28 cellular contexts compared by ENCODE assay signal in genomic region chr3:123457841-123458240, GRCh38. TPM values are rescaled to one million over a fixed set of nuclear protein-coding genes. Genes with fewer than 3 reads are reported as not detected.
"Had no signal": no experiment of that assay in that cellular context is flagged by ENCODE, and none has a peak within 500 bp of the region (broad histone marks: within the 10 kb centered on the region; RNA-seq: fewer than 3 reads in every experiment).

No MANE protein-coding gene starts in this region.

- H3K4me3 ChIP-seq: ascending aorta, body of pancreas, SJSA1 had no signal

- H3K27ac Mint-ChIP-seq: activated CD8-positive, alpha-beta T cell treated with anti-CD3 and anti-CD28 coated beads, Interleukin-2, amount 10 ng/mL, durations not matched to agents 7 days and 5 days; T-helper 1 cell treated with Interleukin-12 subunit alpha and Interleukin-12 subunit beta and Interleukin-4 antibody, amounts not matched to agents 30 μg/mL and 1 μg/mL, for 36 hours had no signal

- H3K36me3 ChIP-seq: ascending aorta, SJSA1 had no signal

- DNase-seq: activated CD4-positive, alpha-beta T cell treated with anti-CD3 and anti-CD28 coated beads for 48 hours; activated CD4-positive, alpha-beta T cell treated with anti-CD3 and anti-CD28 coated beads, Interleukin-2, amount 50 U/mL, for 4 hours; activated CD4-positive, CD25-positive, alpha-beta regulatory T cell treated with anti-CD3 and anti-CD28 coated beads, Interleukin-2, amount 50 U/mL, for 72 hours; activated CD8-positive, alpha-beta memory T cell treated with anti-CD3 and anti-CD28 coated beads, Interleukin-2, amount 50 U/mL, for 48 hours; activated CD8-positive, alpha-beta T cell treated with anti-CD3 and anti-CD28 coated beads, Interleukin-2, amount 10 ng/mL, durations not matched to agents 7 days and 5 days; activated naive CD4-positive, alpha-beta T cell treated with anti-CD3 and anti-CD28 coated beads, Interleukin-2, amount 50 U/mL, for 16 hours; activated T-cell treated with anti-CD3 and anti-CD28 coated beads, Interleukin-2, amount 50 U/mL, for 1 hour; amniotic stem cell; body of pancreas; NCI-H1048; NCI-H1417; NCI-H1930; NCI-H345; NCI-H510A; NCI-H526 treated with DMSO at 0.1 percent for 48 hours; NCI-H82; NK-92 treated with Interleukin-12 subunit alpha and Interleukin-12 subunit beta, amount 100 ng/mL, for 24 hours; OCI-M1; SHP77; SW 1271 had no signal

- H3K27ac ChIP-seq: ascending aorta, body of pancreas, SJSA1 had no signal

- H3K4me1 Mint-ChIP-seq: central memory CD8-positive, alpha-beta T cell had no signal

- H3K9me3 Mint-ChIP-seq: central memory CD8-positive, alpha-beta T cell; T-helper 1 cell treated with Interleukin-12 subunit alpha and Interleukin-12 subunit beta and Interleukin-4 antibody, amounts not matched to agents 30 μg/mL and 1 μg/mL, for 36 hours had no signal

- H3K4me1 ChIP-seq: ascending aorta, body of pancreas, SJSA1 had no signal

- ATAC-seq: activated CD8-positive, alpha-beta T cell treated with anti-CD3 and anti-CD28 coated beads, Interleukin-2, amount 10 ng/mL, durations not matched to agents 7 days and 5 days; body of pancreas; Panc1; SK-N-SH treated with all-trans-retinoic acid at 6 μM for 48 hours had no signal

- H3K27me3 ChIP-seq: ascending aorta, body of pancreas had no signal

- H3K9me3 ChIP-seq: ascending aorta, body of pancreas, SJSA1 had no signal

- H3K4me3 Mint-ChIP-seq: activated CD8-positive, alpha-beta T cell treated with anti-CD3 and anti-CD28 coated beads, Interleukin-2, amount 10 ng/mL, durations not matched to agents 7 days and 5 days; central memory CD8-positive, alpha-beta T cell; T-helper 1 cell treated with Interleukin-12 subunit alpha and Interleukin-12 subunit beta and Interleukin-4 antibody, amounts not matched to agents 30 μg/mL and 1 μg/mL, for 36 hours had no signal

RNA-seq across cellular contexts. Expression of gene ADCY5, which starts 9.0 kb away (rescaled TPM):
- total RNA-seq: activated CD8-positive, alpha-beta T cell treated with anti-CD3 and anti-CD28 coated beads, Interleukin-2, amount 10 ng/mL, durations not matched to agents 7 days and 5 days; bronchial epithelial cell; M059J had no signal
